Comparison of ENCODE assay signal across 9 cellular contexts in the genomic region with DNA sequence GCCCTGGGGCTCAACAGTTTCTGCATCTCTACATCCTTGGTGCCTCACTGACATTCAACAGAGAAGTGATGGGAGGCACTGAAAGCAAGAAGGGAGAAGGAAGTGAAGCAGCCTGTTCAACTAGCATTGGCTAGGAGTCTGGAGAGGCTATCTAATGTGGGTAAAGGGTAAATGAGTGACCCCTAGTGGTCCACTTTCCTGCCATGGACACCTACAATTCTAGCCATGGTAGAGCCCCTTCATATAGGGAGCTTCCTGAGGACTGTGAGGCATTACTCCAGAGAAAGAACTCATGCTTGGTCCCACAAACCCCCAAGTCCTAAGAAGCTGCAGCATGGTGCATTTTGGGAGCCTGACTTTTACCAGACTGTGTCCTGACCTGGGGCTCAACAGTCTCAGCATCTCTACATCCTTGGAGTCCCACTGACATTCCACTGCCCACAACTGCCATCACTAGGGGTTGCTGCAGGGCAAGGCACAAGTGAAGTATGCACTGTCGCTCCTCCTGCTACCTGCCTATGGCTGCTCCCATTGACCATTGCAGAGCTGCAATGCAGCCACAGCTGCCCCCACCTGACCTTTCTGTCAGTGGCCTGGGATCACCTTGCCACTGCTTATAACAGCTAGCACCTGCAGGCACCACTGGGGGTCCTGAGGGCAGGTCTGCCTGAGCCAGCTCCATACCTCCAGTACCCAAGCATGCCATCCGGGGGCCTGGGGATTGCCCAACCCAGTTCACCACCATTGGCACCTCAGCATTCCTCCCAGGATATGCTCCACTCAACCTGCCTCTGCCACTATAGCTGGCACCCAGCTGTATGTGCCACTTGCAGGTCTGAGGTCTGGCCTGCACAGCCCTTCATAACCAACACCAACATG. TPM values are rescaled to one million over a fixed set of nuclear protein-coding genes. Genes with fewer than 3 reads are reported as not detected.
DNase-seq lines count a peak whose midpoint lies in the region; ATAC-seq and TF ChIP-seq lines count a peak whose summit lies in the region.
"Had no signal": no experiment of that assay in that cellular context is flagged by ENCODE, and none has a peak within 500 bp of the region (broad histone marks: within the 10 kb centered on the region; RNA-seq: fewer than 3 reads in every experiment).

No MANE protein-coding gene starts in this region.

- no peak overlapping the region for H3K4me3 Mint-ChIP-seq in effector memory CD8-positive, alpha-beta T cell
- H3K4me3 Mint-ChIP-seq in CD14-positive monocyte, result no peak overlapping the region
- H3K4me3 Mint-ChIP-seq: immature natural killer cell had no signal

- no peaks in the 10 kb centered on the region for H3K36me3 ChIP-seq in osteoblast (ENCODE audit: insufficient read depth, low read length)

- no peaks in the 10 kb centered on the region for H3K36me3 Mint-ChIP-seq in effector memory CD8-positive, alpha-beta T cell (ENCODE audit: insufficient read depth)
- no peaks in the 10 kb centered on the region for H3K36me3 Mint-ChIP-seq in CD14-positive monocyte

- no peaks in the 10 kb centered on the region for H3K27me3 Mint-ChIP-seq in effector memory CD8-positive, alpha-beta T cell
- H3K27me3 Mint-ChIP-seq in CD14-positive monocyte (ENCODE audit: low read depth in 3 of 3), result peaks cover 0 to 1% (median 0%) of the 10 kb centered on the region in 3 donors

- no peaks in the 10 kb centered on the region for H3K9me3 Mint-ChIP-seq in effector memory CD8-positive, alpha-beta T cell
- peaks cover 3 to 16% (median 6%) of the 10 kb centered on the region in 7 donors for H3K9me3 Mint-ChIP-seq in CD14-positive monocyte

- H3K4me3 ChIP-seq in osteoblast (ENCODE audit: insufficient read depth, low read length), result no peak overlapping the region

- intact Hi-C loops in CD14-positive monocyte (cut with micrococcal nuclease), result no loop called here

- TF ChIP-seq CTCF in osteoblast (IDR thresholded peaks at IDR 0.05; ENCODE audit: extremely low read depth, low read depth, low read length) (peak; percentile 44), CD14-positive monocyte (IDR thresholded peaks at IDR 0.05) (no peak)

- no peaks in the 10 kb centered on the region for H3K9me3 ChIP-seq in osteoblast (ENCODE audit: low read depth, low read length)

- ATAC-seq in effector memory CD8-positive, alpha-beta T cell (replicated peaks), result peak; percentile 31
- no peak for ATAC-seq in GM18870 (IDR thresholded peaks at IDR 0.05; ENCODE audit: unreplicated experiment)
- ATAC-seq in HG03460 (IDR thresholded peaks at IDR 0.05; ENCODE audit: unreplicated experiment), result no peak

- peaks cover 6% of the 10 kb centered on the region for H3K4me1 ChIP-seq in osteoblast (ENCODE audit: insufficient read depth, low read length)

- no peak overlapping the region for H3K27ac ChIP-seq in osteoblast (ENCODE audit: low read depth, low read length)

- H3K4me1 Mint-ChIP-seq in effector memory CD8-positive, alpha-beta T cell (ENCODE audit: low read depth in 2 of 2), result peaks cover 8 to 9% of the 10 kb centered on the region in 2 donors
- H3K4me1 Mint-ChIP-seq in CD14-positive monocyte, result peaks cover 7% of the 10 kb centered on the region

- no peaks in the 10 kb centered on the region for H3K27me3 ChIP-seq in osteoblast (ENCODE audit: insufficient read depth, low read length)

- H3K27ac Mint-ChIP-seq in effector memory CD8-positive, alpha-beta T cell, result peak overlapping the region in 1 of 2 donors; percentile 61
- H3K27ac Mint-ChIP-seq in CD14-positive monocyte, result no peak overlapping the region

- peak overlapping the region; percentile 24 for H2AFZ ChIP-seq in osteoblast (ENCODE audit: low read length)

- H3K4me2 ChIP-seq in osteoblast (ENCODE audit: insufficient read depth, low read length), result no peak overlapping the region

- DNase-seq in SIG-M5 treated with dmso at 0.1 percent for 504 hours (lab: John Stamatoyannopoulos, UW; ENCODE audit: unreplicated experiment) (peak; percentile 21), SIG-M5 (lab: John Stamatoyannopoulos, UW) (no peak), NCI-H146 (lab: John Stamatoyannopoulos, UW) (peak; percentile 56), osteoblast (ENCODE audit: insufficient read length, low spot score, missing footprints) (peak; percentile 63), CD14-positive monocyte (ENCODE audit: low spot score) (no peak)
- DNase-seq in effector memory CD8-positive, alpha-beta T cell, result no peak

- H3K79me2 ChIP-seq in osteoblast (ENCODE audit: insufficient read depth, low read length), result no peaks in the 10 kb centered on the region

- no peaks in the 10 kb centered on the region for H4K20me1 ChIP-seq in osteoblast (ENCODE audit: insufficient read depth, low read length)

RNA-seq across cellular contexts. Expression of gene CDK6, which starts 44.1 kb away (rescaled TPM):
- total RNA-seq in osteoblast, result 40.4 and 45.6 TPM in 2 replicates
- 1 to 10 TPM; 3.4 to 4.3 TPM for polyA plus RNA-seq in CD14-positive monocyte

Comparison
In these comparisons a context has a peak if more than half of its experiments do, and no peak if none do; other contexts are left out.
1. DNase-seq: peak in SIG-M5 treated with dmso at 0.1 percent for 504 hours (single experiment), NCI-H146 (single experiment) and osteoblast (single experiment); none in SIG-M5 (single experiment), effector memory CD8-positive, alpha-beta T cell (0 of 3) and CD14-positive monocyte (single experiment).